ENCODE assay signal across 8 cellular contexts in genomic region chrX:74550295-74550802, GRCh38.
DNase-seq lines count a peak whose midpoint lies in the region; ATAC-seq and TF ChIP-seq lines count a peak whose summit lies in the region.

No MANE protein-coding gene starts in this region.

- 27 to 82% methylated on average over 3 to 24 of the region's 24 CpGs for WGBS in upper lobe of left lung, 2 donors

- intact Hi-C loops in posterior cingulate gyrus (cut with DNase I), result loop anchor here (1.0 to 5.0 kb wide), 2 partner anchors 167 to 693 kb away; no protein-coding TSS in a partner anchor

- no peaks in the 10 kb centered on the region for H3K36me3 ChIP-seq in SK-N-MC (ENCODE audit: insufficient read depth, low read length)
- H3K36me3 ChIP-seq in upper lobe of left lung, result no peaks in the 10 kb centered on the region

- H3K27ac ChIP-seq in SK-N-MC (no peak overlapping the region), upper lobe of left lung (no peak overlapping the region)

- H3K4me3 ChIP-seq in GM12864 (ENCODE audit: low read depth, low read length), result no peak overlapping the region
- H3K4me3 ChIP-seq in SK-N-MC, result peak overlapping the region; percentile 40; the same call in 1 of the 2 replicates
- H3K4me3 ChIP-seq in upper lobe of left lung, result peak overlapping the region in 1 of 4 donors; percentile 13

- H3K9me3 ChIP-seq in SK-N-MC (ENCODE audit: low read depth, low read length) (no peaks in the 10 kb centered on the region), upper lobe of left lung (no peaks in the 10 kb centered on the region)

- DNase-seq in GM12864 (ENCODE audit: low read depth) (no peak), NCI-H1048 (lab: John Stamatoyannopoulos, UW) (peak; percentile 63), SK-N-MC (ENCODE audit: low read depth, low spot score) (peak; percentile 20), glomerular endothelial cell (ENCODE audit: extremely low read depth, low read depth, low spot score) (peak; percentile 31), posterior cingulate gyrus (peak; percentile 54 to 97 (median 81)), upper lobe of left lung (peak; percentile 89 to 95)
- DNase-seq in activated naive CD4-positive, alpha-beta T cell (lab: John Stamatoyannopoulos, UW), result peak; percentile 60 to 86 (median 76)

- no peak for TF ChIP-seq POLR2A in upper lobe of left lung (IDR thresholded peaks at IDR 0.05)

- no peaks in the 10 kb centered on the region for H3K4me1 ChIP-seq in upper lobe of left lung

- no peak overlapping the region for H3K9ac ChIP-seq in SK-N-MC (ENCODE audit: insufficient read length)

- H3K27me3 ChIP-seq in upper lobe of left lung, result no peaks in the 10 kb centered on the region

- peak; percentile 86 for TF ChIP-seq CTCF in GM12864 (IDR thresholded peaks at IDR 0.05; ENCODE audit: low read depth, low read length, missing control alignments)
- peak; percentile 95 to 98 (median 98) for TF ChIP-seq CTCF in upper lobe of left lung (IDR thresholded peaks at IDR 0.05)

- no peak for TF ChIP-seq EP300 in upper lobe of left lung (IDR thresholded peaks at IDR 0.05)

- peak; percentile 81 for ATAC-seq in HG02610 (IDR thresholded peaks at IDR 0.05; ENCODE audit: unreplicated experiment)
- ATAC-seq in upper lobe of left lung (ENCODE audit: low FRiP score in 2 of 2), result peak; percentile 93 to 98
